ENCODE assay signal across 13 cellular contexts in genomic region chr1:40057310-40058030, GRCh38. TPM values are rescaled to one million over a fixed set of nuclear protein-coding genes. Genes with fewer than 3 reads are reported as not detected.
DNase-seq lines count a peak whose midpoint lies in the region; ATAC-seq, FAIRE-seq and TF ChIP-seq lines count a peak whose summit lies in the region.
"Had no signal": no experiment of that assay in that cellular context is flagged by ENCODE, and none has a peak within 500 bp of the region (broad histone marks: within the 10 kb centered on the region; RNA-seq: fewer than 3 reads in every experiment).

No MANE protein-coding gene starts in this region.

- H3K9me3 ChIP-seq in SU-DHL-6 (ENCODE audit: insufficient read depth, low read length), result no peaks in the 10 kb centered on the region
- no peaks in the 10 kb centered on the region for H3K9me3 ChIP-seq in endothelial cell of umbilical vein (replicated peaks; ENCODE audit: control insufficient read depth, insufficient read depth, low read length)
- H3K9me3 ChIP-seq: pancreas had no signal

- no peak for DNase-seq in T-helper 1 cell
- peak; percentile 31 for DNase-seq in endothelial cell of umbilical vein (ENCODE audit: low read depth, low spot score)
- DNase-seq in NCI-H524 (lab: John Stamatoyannopoulos, UW), result no peak
- no peak for DNase-seq in DMS153 (lab: John Stamatoyannopoulos, UW)
- DNase-seq: NCI-H226, pancreas had no signal

- peak overlapping the region; percentile 79 for H3K27ac Mint-ChIP-seq in T-helper 1 cell treated with Interleukin-12 subunit alpha and Interleukin-12 subunit beta and Interleukin-4 antibody, amounts not matched to agents 30 μg/mL and 1 μg/mL, for 36 hours
- peak overlapping the region; percentile 70 for H3K27ac Mint-ChIP-seq in stimulated activated memory B cell treated with anti-CD40 and anti-IgM and Interleukin-4, amounts not matched to agents 10 μg/mL and 1 μg/mL and 100 μg/mL, for 72 hours

- H3K9ac ChIP-seq in SU-DHL-6 (ENCODE audit: low read length) (no peak overlapping the region), endothelial cell of umbilical vein (replicated peaks; ENCODE audit: extremely low read depth, insufficient read depth, low read length) (no peak overlapping the region)

- POLR2A ChIA-PET in endothelial cell of umbilical vein (lab: Charles Lee), result interaction anchor here (0.5 kb wide), 1 partner anchor 174 kb away, joined by 4 read pairs; no protein-coding TSS in a partner anchor

- no peaks in the 10 kb centered on the region for H3K9me1 ChIP-seq in endothelial cell of umbilical vein (replicated peaks; ENCODE audit: control insufficient read depth, extremely low read depth, insufficient read depth, low read length)

- H3K4me1 ChIP-seq in endothelial cell of umbilical vein (ENCODE audit: control insufficient read depth, extremely low read depth, insufficient read depth, low read length), result peaks cover 48% of the 10 kb centered on the region

- peak overlapping the region; percentile 27 for H3K4me3 Mint-ChIP-seq in T-helper 1 cell treated with Interleukin-12 subunit alpha and Interleukin-12 subunit beta and Interleukin-4 antibody, amounts not matched to agents 30 μg/mL and 1 μg/mL, for 36 hours
- no peak overlapping the region for H3K4me3 Mint-ChIP-seq in stimulated activated memory B cell treated with anti-CD40 and anti-IgM and Interleukin-4, amounts not matched to agents 10 μg/mL and 1 μg/mL and 100 μg/mL, for 72 hours

- H3K27me3 Mint-ChIP-seq in T-helper 1 cell treated with Interleukin-12 subunit alpha and Interleukin-12 subunit beta and Interleukin-4 antibody, amounts not matched to agents 30 μg/mL and 1 μg/mL, for 36 hours (ENCODE audit: low read depth), result no peaks in the 10 kb centered on the region
- no peaks in the 10 kb centered on the region for H3K27me3 Mint-ChIP-seq in stimulated activated memory B cell treated with anti-CD40 and anti-IgM and Interleukin-4, amounts not matched to agents 10 μg/mL and 1 μg/mL and 100 μg/mL, for 72 hours

- CTCF ChIA-PET in endothelial cell of umbilical vein (lab: Charles Lee), result interaction anchor here (0.6 to 2.2 kb wide), 6 partner anchors 15 to 347 kb away, joined by 3 to 9 read pairs (median 4); no protein-coding TSS in a partner anchor

- H3F3A ChIP-seq in SU-DHL-6 (ENCODE audit: insufficient read depth), result peaks cover 31% of the 10 kb centered on the region

- H3K36me3 Mint-ChIP-seq in T-helper 1 cell treated with Interleukin-12 subunit alpha and Interleukin-12 subunit beta and Interleukin-4 antibody, amounts not matched to agents 30 μg/mL and 1 μg/mL, for 36 hours (ENCODE audit: low read depth), result peaks cover 60% of the 10 kb centered on the region
- peaks cover 59% of the 10 kb centered on the region for H3K36me3 Mint-ChIP-seq in stimulated activated memory B cell treated with anti-CD40 and anti-IgM and Interleukin-4, amounts not matched to agents 10 μg/mL and 1 μg/mL and 100 μg/mL, for 72 hours

- H3K27ac ChIP-seq in SU-DHL-6 (ENCODE audit: low read depth, low read length), result peak overlapping the region; percentile 90
- no peak overlapping the region for H3K27ac ChIP-seq in endothelial cell of umbilical vein (ENCODE audit: insufficient read depth, low read depth, low read length)
- H3K27ac ChIP-seq: 22Rv1 had no signal

- H3K79me2 ChIP-seq in SU-DHL-6 (ENCODE audit: insufficient read depth, low read length) (peaks cover 66% of the 10 kb centered on the region), endothelial cell of umbilical vein (ENCODE audit: control insufficient read depth, insufficient read depth, low read length) (peaks cover 84% of the 10 kb centered on the region)

- H3K4me2 ChIP-seq in SU-DHL-6 (ENCODE audit: low read depth, low read length, poor library complexity, severe bottlenecking) (no peak overlapping the region), endothelial cell of umbilical vein (ENCODE audit: insufficient read depth, low read length) (peak overlapping the region; percentile 84)

- H3K36me3 ChIP-seq in SU-DHL-6 (ENCODE audit: low read length), result peaks cover 28% of the 10 kb centered on the region
- peaks cover 4 to 16% of the 10 kb centered on the region in 2 experiments for H3K36me3 ChIP-seq in endothelial cell of umbilical vein (ENCODE audit: control insufficient read depth in 2 of 2, extremely low read depth in 1 of 2, insufficient read depth in 2 of 2, low read length in 2 of 2)

- no peaks in the 10 kb centered on the region for H3K9me3 Mint-ChIP-seq in T-helper 1 cell treated with Interleukin-12 subunit alpha and Interleukin-12 subunit beta and Interleukin-4 antibody, amounts not matched to agents 30 μg/mL and 1 μg/mL, for 36 hours
- no peaks in the 10 kb centered on the region for H3K9me3 Mint-ChIP-seq in stimulated activated memory B cell treated with anti-CD40 and anti-IgM and Interleukin-4, amounts not matched to agents 10 μg/mL and 1 μg/mL and 100 μg/mL, for 72 hours

- H3K27me3 ChIP-seq in SU-DHL-6 (ENCODE audit: low read length), result no peaks in the 10 kb centered on the region
- H3K27me3 ChIP-seq in endothelial cell of umbilical vein (ENCODE audit: control insufficient read depth in 2 of 2, insufficient read depth in 2 of 2, low read length in 2 of 2), result no peaks in the 10 kb centered on the region
- H3K27me3 ChIP-seq: pancreas had no signal

- no peak overlapping the region for H3K4me3 ChIP-seq in SU-DHL-6 (ENCODE audit: insufficient read depth, low read length, poor library complexity, severe bottlenecking)
- no peak overlapping the region for H3K4me3 ChIP-seq in endothelial cell of umbilical vein (replicated peaks in 1 of 3; ENCODE audit: insufficient read depth in 1 of 3, low read depth in 1 of 3, low read length in 3 of 3)
- H3K4me3 ChIP-seq: pancreas had no signal

- H3K9me2 ChIP-seq in SU-DHL-6 (replicated peaks; ENCODE audit: insufficient read depth, low read length), result no peaks in the 10 kb centered on the region

- dilution Hi-C loops in endothelial cell of umbilical vein (cut with MboI; ENCODE audit: extremely low pct_ligation_motif_present, low sequenced_read_pairs), result no loop called here

- no TSS peak for BruUV-seq in endothelial cell of umbilical vein (replicated peaks; lab: Mats Ljungman, UMichigan)

- H3K4me1 Mint-ChIP-seq in T-helper 1 cell treated with Interleukin-12 subunit alpha and Interleukin-12 subunit beta and Interleukin-4 antibody, amounts not matched to agents 30 μg/mL and 1 μg/mL, for 36 hours (ENCODE audit: low read depth), result peaks cover 78% of the 10 kb centered on the region
- H3K4me1 Mint-ChIP-seq in stimulated activated memory B cell treated with anti-CD40 and anti-IgM and Interleukin-4, amounts not matched to agents 10 μg/mL and 1 μg/mL and 100 μg/mL, for 72 hours, result peaks cover 92% of the 10 kb centered on the region

- intact Hi-C loops in endothelial cell of umbilical vein (cut with micrococcal nuclease), result no loop called here

- FAIRE-seq in endothelial cell of umbilical vein (lab: Jason Lieb, UNC), result no peak
- FAIRE-seq: endometrium, G401.6, pancreas had no signal

- TF ChIP-seq POLR2A in endothelial cell of umbilical vein (IDR thresholded peaks at IDR 0.05; ENCODE audit: low read depth, low read length), result no peak

- TF ChIP-seq CTCF in SU-DHL-6 (IDR thresholded peaks at IDR 0.05; ENCODE audit: insufficient read depth, low read length, poor library complexity, severe bottlenecking) (no peak), endothelial cell of umbilical vein (IDR thresholded peaks at IDR 0.05; ENCODE audit: extremely low read depth in 1 of 2, insufficient read depth in 1 of 2, low read depth in 1 of 2, low read length in 2 of 2) (no peak)

- no peak for ATAC-seq in stimulated activated memory B cell treated with anti-CD40 and anti-IgM and Interleukin-4, amounts not matched to agents 10 μg/mL and 1 μg/mL and 100 μg/mL, for 72 hours
- ATAC-seq in HG03521 (IDR thresholded peaks at IDR 0.05; ENCODE audit: unreplicated experiment), result no peak

- H2AFZ ChIP-seq in SU-DHL-6 (ENCODE audit: low read depth, low read length, severe bottlenecking) (no peak overlapping the region), endothelial cell of umbilical vein (ENCODE audit: low read depth, low read length) (no peak overlapping the region)

- H4K20me1 ChIP-seq in SU-DHL-6 (ENCODE audit: low read depth, low read length) (no peaks in the 10 kb centered on the region), endothelial cell of umbilical vein (replicated peaks; ENCODE audit: control insufficient read depth, extremely low read depth, insufficient read depth, low read length) (peaks cover 5% of the 10 kb centered on the region)

TF ChIP-seq in endothelial cell of umbilical vein, 7 proteins besides CTCF, POLR2A, EP300 and RAD21:
- TF ChIP-seq GATA2 (IDR thresholded peaks at IDR 0.05; ENCODE audit: insufficient read depth, insufficient read length, low read depth, low read length) (peak; percentile 43), MYC (IDR thresholded peaks at IDR 0.05; ENCODE audit: low read depth, low read length) (no peak)

RNA-seq across cellular contexts. Expression of gene CAP1, which starts 16.9 kb away (rescaled TPM):
- 415 and 427 TPM in 2 replicates for total RNA-seq in endothelial cell of umbilical vein
- 187 and 191 TPM in 2 replicates for polyA plus RNA-seq in endothelial cell of umbilical vein
- polyA plus RNA-seq in endothelial cell of umbilical vein (2011; cell fraction: cytosol; rRNA removed), result 229 and 245 TPM in 2 replicates
- 169 and 215 TPM in 2 replicates for polyA plus RNA-seq in endothelial cell of umbilical vein (2011; cell fraction: nucleus; rRNA removed)
- 240 and 383 TPM in 2 replicates for polyA plus RNA-seq in endothelial cell of umbilical vein (2012)
- 260 and 283 TPM in 2 replicates for polyA minus RNA-seq in endothelial cell of umbilical vein
- polyA minus RNA-seq in endothelial cell of umbilical vein (2011; cell fraction: cytosol; rRNA and poly(A)+ RNA removed), result 65.5 TPM
- polyA minus RNA-seq in endothelial cell of umbilical vein (2011; cell fraction: nucleus; rRNA and poly(A)+ RNA removed), result 82.5 and 108 TPM in 2 replicates

RNA-seq across cellular contexts. Expression of gene PPT1, which starts 39.6 kb away (rescaled TPM):
- total RNA-seq in endothelial cell of umbilical vein, result 121 and 131 TPM in 2 replicates
- polyA plus RNA-seq in endothelial cell of umbilical vein, result 53.3 and 58.0 TPM in 2 replicates
- polyA plus RNA-seq in endothelial cell of umbilical vein (2011; cell fraction: cytosol; rRNA removed), result 62.8 and 70.7 TPM in 2 replicates
- polyA plus RNA-seq in endothelial cell of umbilical vein (2011; cell fraction: nucleus; rRNA removed), result 30.8 and 36.8 TPM in 2 replicates
- polyA plus RNA-seq in endothelial cell of umbilical vein (2012), result 87.7 and 126 TPM in 2 replicates
- 81.5 and 136 TPM in 2 replicates for polyA minus RNA-seq in endothelial cell of umbilical vein
- 60.6 TPM for polyA minus RNA-seq in endothelial cell of umbilical vein (2011; cell fraction: cytosol; rRNA and poly(A)+ RNA removed)
- 25.8 TPM in 2 replicates for polyA minus RNA-seq in endothelial cell of umbilical vein (2011; cell fraction: nucleus; rRNA and poly(A)+ RNA removed)
